ENCODE assay signal across 24 cellular contexts in the genomic region with DNA sequence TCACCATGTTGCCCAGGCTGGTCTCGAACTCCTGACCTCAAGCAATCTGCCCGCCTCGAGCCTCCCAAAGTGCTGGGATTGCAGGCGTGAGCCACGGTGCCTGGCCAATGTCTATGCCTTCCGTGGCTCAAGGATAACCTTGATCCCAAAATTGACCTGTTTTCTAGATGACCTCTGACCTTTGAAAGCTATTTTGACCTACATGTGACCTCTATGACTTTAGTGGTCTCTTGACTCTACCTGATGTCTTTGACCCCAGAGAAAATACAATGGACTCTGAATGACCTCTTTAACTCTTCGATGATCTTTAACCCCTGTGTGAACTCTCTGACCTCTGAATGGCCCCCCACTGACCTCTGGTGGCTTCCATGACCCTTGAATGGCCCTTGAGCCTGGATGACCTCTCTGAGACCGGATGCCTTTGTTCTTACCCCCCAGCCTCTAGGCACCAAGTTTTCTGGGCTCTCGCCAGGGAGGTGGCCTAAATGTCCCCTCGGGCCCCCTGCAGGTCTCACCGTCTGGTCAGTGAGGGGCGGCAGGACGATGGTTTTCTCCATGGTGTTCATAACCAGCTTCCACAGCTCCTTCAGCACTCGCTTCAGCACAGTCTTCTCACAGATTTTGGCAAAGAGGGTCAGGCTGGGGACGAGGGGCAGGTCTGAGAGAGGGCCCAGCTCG.
"Had no signal": no experiment of that assay in that cellular context is flagged by ENCODE, and none has a peak within 500 bp of the region (broad histone marks: within the 10 kb centered on the region; RNA-seq: fewer than 3 reads in every experiment).

No MANE protein-coding gene starts in this region.

- H3K4me3 ChIP-seq: dorsolateral prefrontal cortex, ovary, psoas muscle, skin epidermis, spleen, stomach, thyroid gland, vagina had no signal

- FAIRE-seq: colon, frontal cortex had no signal

- DNase-seq: dorsolateral prefrontal cortex; effector CD4-positive, alpha-beta T cell; hypothalamus; immature natural killer cell; islet precursor cell; mammary epithelial cell; mesendoderm; midbrain; naive thymus-derived CD4-positive, alpha-beta T cell; nephron progenitor cell; nucleus accumbens; ovary; spleen; stimulated activated CD4-positive, alpha-beta T cell treated with anti-CD3 and anti-CD28 coated beads, Interleukin-2, amount 100 ng/mL, for 48 hours; stimulated activated naive CD4-positive, alpha-beta T cell; stomach; thyroid gland; trophoblast cell had no signal

- H3K27ac ChIP-seq: dorsolateral prefrontal cortex, ovary, psoas muscle, skin epidermis, spleen, stomach, thyroid gland, vagina had no signal

- H3K27me3 ChIP-seq: dorsolateral prefrontal cortex, ovary, thyroid gland, vagina had no signal

- H3K9me3 ChIP-seq: ovary, thyroid gland, vagina had no signal

- H3K4me1 ChIP-seq: psoas muscle, stomach, thyroid gland, vagina had no signal

- H3K36me3 ChIP-seq: ovary, spleen, stomach, thyroid gland, vagina had no signal

- ATAC-seq: naive thymus-derived CD4-positive, alpha-beta T cell; psoas muscle; right cardiac atrium had no signal
